34 cellular contexts compared by ENCODE assay signal in genomic region chr12:130936566-130936965, GRCh38. TPM values are rescaled to one million over a fixed set of nuclear protein-coding genes. Genes with fewer than 3 reads are reported as not detected.
"Had no signal": no experiment of that assay in that cellular context is flagged by ENCODE, and none has a peak within 500 bp of the region (broad histone marks: within the 10 kb centered on the region; RNA-seq: fewer than 3 reads in every experiment).

No MANE protein-coding gene starts in this region.

- H3K9me3 Mint-ChIP-seq: activated CD4-positive, alpha-beta T cell treated with anti-CD3 and anti-CD28 coated beads, Interleukin-2, amount 10 ng/mL, durations not matched to agents 24 days and 14 days had no signal

- H3K4me3 ChIP-seq: adrenal gland, body of pancreas, breast epithelium had no signal

- H3K27me3 ChIP-seq: adrenal gland, body of pancreas, brain microvascular endothelial cell had no signal

- ATAC-seq: activated CD8-positive, alpha-beta T cell treated with anti-CD3 and anti-CD28 coated beads for 36 hours; activated T-cell treated with anti-CD3 and anti-CD28 coated beads, Interleukin-2, amount 50 U/mL, for 4 hours; activated T-cell treated with anti-CD3 and anti-CD28 coated beads, Interleukin-2, amount 50 U/mL, for 72 hours; activated T-helper 17 cell treated with anti-CD3 and anti-CD28 coated beads, Interleukin-2, amount 50 U/mL, for 72 hours; body of pancreas had no signal

- H3K4me1 Mint-ChIP-seq: activated B cell treated with CpG ODN at 0.5 μM for 24 hours; activated CD4-positive, alpha-beta T cell treated with anti-CD3 and anti-CD28 coated beads, Interleukin-2, amount 10 ng/mL, durations not matched to agents 24 days and 14 days; activated T-helper 17 cell treated with anti-CD3 and anti-CD28 coated beads, Interleukin-2, amount 50 U/mL, for 72 hours had no signal

- H3K27ac ChIP-seq: adrenal gland, body of pancreas, brain microvascular endothelial cell, breast epithelium, VCaP had no signal

- H3K36me3 ChIP-seq: adrenal gland, brain microvascular endothelial cell, breast epithelium had no signal

- H3K4me3 Mint-ChIP-seq: activated B cell treated with CpG ODN at 0.5 μM for 24 hours; activated CD4-positive, alpha-beta memory T cell treated with anti-CD3 and anti-CD28 coated beads for 36 hours; activated CD4-positive, alpha-beta T cell treated with anti-CD3 and anti-CD28 coated beads, Interleukin-2, amount 10 ng/mL, durations not matched to agents 24 days and 14 days; activated CD8-positive, alpha-beta T cell treated with anti-CD3 and anti-CD28 coated beads for 36 hours; activated naive CD4-positive, alpha-beta T cell treated with anti-CD3 and anti-CD28 coated beads for 36 hours; activated naive CD8-positive, alpha-beta T cell; activated T-cell treated with anti-CD3 and anti-CD28 coated beads, Interleukin-2, amount 50 U/mL, for 4 hours; activated T-cell treated with anti-CD3 and anti-CD28 coated beads, Interleukin-2, amount 50 U/mL, for 72 hours; activated T-helper 1 cell treated with anti-CD3 and anti-CD28 coated beads, Interleukin-12 subunit alpha, Interleukin-12 subunit beta, Interleukin-2, Interleukin-4 antibody, amounts not matched to agents 30 ng/mL and 10 ng/mL and 1 ng/mL, durations not matched to agents 14 hours and 24 hours and 36 hours; activated T-helper 17 cell treated with anti-CD3 and anti-CD28 coated beads, Interleukin-2, amount 50 U/mL, for 72 hours; T-helper 1 cell treated with Interleukin-12 subunit alpha and Interleukin-12 subunit beta and Interleukin-4 antibody, amounts not matched to agents 30 μg/mL and 1 μg/mL, for 36 hours; T-helper 2 cell treated with Interferon-gamma antibody and Interleukin-4, amounts not matched to agents 5 μg/mL and 100 μg/mL, for 36 hours had no signal

- DNase-seq: activated B cell treated with CpG ODN at 0.5 μM for 24 hours; activated CD4-positive, alpha-beta memory T cell treated with anti-CD3 and anti-CD28 coated beads for 36 hours; activated CD4-positive, alpha-beta T cell treated with anti-CD3 and anti-CD28 coated beads for 4 hours; activated CD4-positive, alpha-beta T cell treated with anti-CD3 and anti-CD28 coated beads, Interleukin-2, amount 10 ng/mL, durations not matched to agents 24 days and 14 days; activated CD4-positive, alpha-beta T cell treated with anti-CD3 and anti-CD28 coated beads, Interleukin-2, amount 50 U/mL, for 1 hour; activated CD4-positive, alpha-beta T cell treated with anti-CD3 and anti-CD28 coated beads, Interleukin-2, amount 50 U/mL, for 4 hours; activated CD4-positive, CD25-positive, alpha-beta regulatory T cell treated with anti-CD3 and anti-CD28 coated beads, Interleukin-2, amount 50 U/mL, for 72 hours; activated CD8-positive, alpha-beta memory T cell treated with anti-CD3 and anti-CD28 coated beads, Interleukin-2, amount 50 U/mL, for 4 hours; activated CD8-positive, alpha-beta T cell treated with anti-CD3 and anti-CD28 coated beads for 36 hours; activated effector memory CD4-positive, alpha-beta T cell treated with anti-CD3 and anti-CD28 coated beads, Interleukin-2, amount 50 U/mL, for 16 hours; activated gamma-delta T cell treated with Interleukin-2 at 50 U/mL for 16 hours; activated naive CD4-positive, alpha-beta T cell; activated naive CD4-positive, alpha-beta T cell treated with anti-CD3 and anti-CD28 coated beads for 36 hours; activated naive CD4-positive, alpha-beta T cell treated with anti-CD3 and anti-CD28 coated beads, Interleukin-2, amount 50 U/mL, for 16 hours; activated T-cell treated with anti-CD3 and anti-CD28 coated beads for 4 hours; activated T-cell treated with anti-CD3 and anti-CD28 coated beads, Interleukin-2, amount 50 U/mL, for 1 hour; activated T-cell treated with anti-CD3 and anti-CD28 coated beads, Interleukin-2, amount 50 U/mL, for 4 hours; activated T-cell treated with anti-CD3 and anti-CD28 coated beads, Interleukin-2, amount 50 U/mL, for 72 hours; adrenal gland; amniotic stem cell; aorta; body of pancreas; brain microvascular endothelial cell; central memory CD4-positive, alpha-beta T cell; T-helper 1 cell; T-helper 2 cell; T-helper 9 cell had no signal

- H3K4me1 ChIP-seq: adrenal gland, body of pancreas, breast epithelium had no signal

- H3K9me3 ChIP-seq: adrenal gland, body of pancreas had no signal

- H3K27ac Mint-ChIP-seq: activated B cell treated with CpG ODN at 0.5 μM for 24 hours; activated CD4-positive, alpha-beta memory T cell treated with anti-CD3 and anti-CD28 coated beads for 36 hours; activated CD4-positive, alpha-beta T cell treated with anti-CD3 and anti-CD28 coated beads, Interleukin-2, amount 10 ng/mL, durations not matched to agents 24 days and 14 days; activated CD8-positive, alpha-beta T cell treated with anti-CD3 and anti-CD28 coated beads for 36 hours; activated naive CD4-positive, alpha-beta T cell treated with anti-CD3 and anti-CD28 coated beads for 36 hours; activated naive CD8-positive, alpha-beta T cell; activated T-cell treated with anti-CD3 and anti-CD28 coated beads, Interleukin-2, amount 50 U/mL, for 72 hours; activated T-helper 1 cell treated with anti-CD3 and anti-CD28 coated beads, Interleukin-12 subunit alpha, Interleukin-12 subunit beta, Interleukin-2, Interleukin-4 antibody, amounts not matched to agents 30 ng/mL and 10 ng/mL and 1 ng/mL, durations not matched to agents 14 hours and 24 hours and 36 hours; activated T-helper 17 cell treated with anti-CD3 and anti-CD28 coated beads, Interleukin-2, amount 50 U/mL, for 72 hours; T-helper 1 cell treated with Interleukin-12 subunit alpha and Interleukin-12 subunit beta and Interleukin-4 antibody, amounts not matched to agents 30 μg/mL and 1 μg/mL, for 36 hours; T-helper 2 cell treated with Interferon-gamma antibody and Interleukin-4, amounts not matched to agents 5 μg/mL and 100 μg/mL, for 36 hours had no signal

RNA-seq across cellular contexts. Expression of gene ADGRD1, which starts 17.1 kb away (rescaled TPM):
- total RNA-seq: activated naive CD4-positive, alpha-beta T cell treated with anti-CD3 and anti-CD28 coated beads for 36 hours had no signal
